ENCODE assay signal across 10 cellular contexts in genomic region chr10:3094565-3095168, GRCh38. TPM values are rescaled to one million over a fixed set of nuclear protein-coding genes. Genes with fewer than 3 reads are reported as not detected.
A peak's percentile ranks its signal among the peaks of the same experiment; 100 is the strongest.
DNase-seq lines count a peak whose midpoint lies in the region; ATAC-seq, FAIRE-seq and TF ChIP-seq lines count a peak whose summit lies in the region.
"Had no signal": no experiment of that assay in that cellular context is flagged by ENCODE, and none has a peak within 500 bp of the region (broad histone marks: within the 10 kb centered on the region; RNA-seq: fewer than 3 reads in every experiment).

No MANE protein-coding gene starts in this region.

- no peak overlapping the region for H3K4me3 ChIP-seq in suprapubic skin

- no peaks in the 10 kb centered on the region for H3K9me3 ChIP-seq in suprapubic skin
- H3K9me3 ChIP-seq: BE2C had no signal

- no peak for TF ChIP-seq EP300 in suprapubic skin (IDR thresholded peaks at IDR 0.05)

- TF ChIP-seq POLR2A in suprapubic skin (IDR thresholded peaks at IDR 0.05) = no peak
- TF ChIP-seq POLR2A in GM12892 (IDR thresholded peaks at IDR 0.05; ENCODE audit: low read depth, low read length) = no peak

- no peak for DNase-seq in activated T-cell treated with anti-CD3 and anti-CD28 coated beads, Interleukin-2, amount 50 U/mL, for 72 hours
- no peak for DNase-seq in activated T-cell treated with anti-CD3 and anti-CD28 coated beads, Interleukin-2, amount 50 U/mL, for 48 hours
- no peak for DNase-seq in activated naive CD8-positive, alpha-beta T cell treated with anti-CD3 and anti-CD28 coated beads, Interleukin-2, amount 10 ng/mL, durations not matched to agents 7 days and 5 days
- DNase-seq in iris pigment epithelial cell (ENCODE audit: low read depth) (peak; percentile 45), suprapubic skin (ENCODE audit: low spot score in 2 of 2) (no peak), GM12892 (ENCODE audit: insufficient read length) (no peak), activated gamma-delta T cell (lab: John Stamatoyannopoulos, UW) (no peak), GDM1 (lab: John Stamatoyannopoulos, UW) (no peak)
- DNase-seq: BE2C had no signal

- H3K4me1 ChIP-seq in suprapubic skin = peaks cover 40% of the 10 kb centered on the region
- H3K4me1 ChIP-seq: BE2C had no signal

- H3K9me3 Mint-ChIP-seq in activated T-cell treated with anti-CD3 and anti-CD28 coated beads, Interleukin-2, amount 50 U/mL, for 72 hours = no peaks in the 10 kb centered on the region
- no peaks in the 10 kb centered on the region for H3K9me3 Mint-ChIP-seq in activated naive CD8-positive, alpha-beta T cell treated with anti-CD3 and anti-CD28 coated beads, Interleukin-2, amount 10 ng/mL, durations not matched to agents 7 days and 5 days
- H3K9me3 Mint-ChIP-seq: neural crest cell had no signal

- peak overlapping the region; percentile 89 for H3K27ac ChIP-seq in suprapubic skin

- no peak for FAIRE-seq in GM12892 (lab: Jason Lieb, UNC)

- no peaks in the 10 kb centered on the region for H3K27me3 ChIP-seq in suprapubic skin
- H3K27me3 ChIP-seq: BE2C had no signal

- TF ChIP-seq CTCF in suprapubic skin (IDR thresholded peaks at IDR 0.05) = no peak

- ATAC-seq in activated T-cell treated with anti-CD3 and anti-CD28 coated beads, Interleukin-2, amount 50 U/mL, for 72 hours (replicated peaks in 1 of 2) = no peak
- no peak for ATAC-seq in activated naive CD8-positive, alpha-beta T cell treated with anti-CD3 and anti-CD28 coated beads, Interleukin-2, amount 10 ng/mL, durations not matched to agents 7 days and 5 days (ENCODE audit: low read depth)

- peaks cover 3% of the 10 kb centered on the region for H3K36me3 ChIP-seq in suprapubic skin
- H3K36me3 ChIP-seq: BE2C had no signal

- H3K4me1 Mint-ChIP-seq in activated T-cell treated with anti-CD3 and anti-CD28 coated beads, Interleukin-2, amount 50 U/mL, for 72 hours (ENCODE audit: low read depth) = peaks cover 66% of the 10 kb centered on the region
- H3K4me1 Mint-ChIP-seq in activated naive CD8-positive, alpha-beta T cell treated with anti-CD3 and anti-CD28 coated beads, Interleukin-2, amount 10 ng/mL, durations not matched to agents 7 days and 5 days = peaks cover 55% of the 10 kb centered on the region

- H3K4me3 Mint-ChIP-seq in activated T-cell treated with anti-CD3 and anti-CD28 coated beads, Interleukin-2, amount 50 U/mL, for 72 hours = peak overlapping the region; percentile 66
- peak overlapping the region; percentile 65 for H3K4me3 Mint-ChIP-seq in activated naive CD8-positive, alpha-beta T cell treated with anti-CD3 and anti-CD28 coated beads, Interleukin-2, amount 10 ng/mL, durations not matched to agents 7 days and 5 days
- H3K4me3 Mint-ChIP-seq: neural crest cell had no signal

- WGBS in suprapubic skin = 80% methylated on average over 6 of the region's 6 CpGs

- H3K36me3 Mint-ChIP-seq in activated T-cell treated with anti-CD3 and anti-CD28 coated beads, Interleukin-2, amount 50 U/mL, for 72 hours (ENCODE audit: insufficient read depth in 2 of 2) = peaks cover 8 to 21% of the 10 kb centered on the region in 2 donors
- peaks cover 36% of the 10 kb centered on the region for H3K36me3 Mint-ChIP-seq in activated naive CD8-positive, alpha-beta T cell treated with anti-CD3 and anti-CD28 coated beads, Interleukin-2, amount 10 ng/mL, durations not matched to agents 7 days and 5 days

- peak overlapping the region; percentile 94 for H3K27ac Mint-ChIP-seq in activated T-cell treated with anti-CD3 and anti-CD28 coated beads, Interleukin-2, amount 50 U/mL, for 72 hours
- peak overlapping the region; percentile 82 for H3K27ac Mint-ChIP-seq in activated naive CD8-positive, alpha-beta T cell treated with anti-CD3 and anti-CD28 coated beads, Interleukin-2, amount 10 ng/mL, durations not matched to agents 7 days and 5 days

- POLR2A ChIA-PET in activated naive CD8-positive, alpha-beta T cell treated with anti-CD3 and anti-CD28 coated beads, Interleukin-2, amount 10 ng/mL, durations not matched to agents 7 days and 5 days (lab: Charles Lee) = interaction anchor here (0.7 kb wide), 1 partner anchor 16 kb away, joined by 3 read pairs; no protein-coding TSS in a partner anchor

- H3K27me3 Mint-ChIP-seq in activated T-cell treated with anti-CD3 and anti-CD28 coated beads, Interleukin-2, amount 50 U/mL, for 72 hours (ENCODE audit: low read depth) = no peaks in the 10 kb centered on the region
- H3K27me3 Mint-ChIP-seq in activated naive CD8-positive, alpha-beta T cell treated with anti-CD3 and anti-CD28 coated beads, Interleukin-2, amount 10 ng/mL, durations not matched to agents 7 days and 5 days = no peaks in the 10 kb centered on the region

RNA-seq across cellular contexts. Expression of gene PFKP, which starts 27.3 kb away (rescaled TPM):
- total RNA-seq in activated T-cell treated with anti-CD3 and anti-CD28 coated beads, Interleukin-2, amount 50 U/mL, for 72 hours = 100 to 1,000 TPM in 1 of 2 donors, 10 to 100 TPM in 1; 85.2 to 105 TPM
- total RNA-seq in activated naive CD8-positive, alpha-beta T cell treated with anti-CD3 and anti-CD28 coated beads, Interleukin-2, amount 10 ng/mL, durations not matched to agents 7 days and 5 days = 100 to 1,000 TPM; 193 to 215 TPM
- total RNA-seq in suprapubic skin = 10 to 100 TPM; 36.7 to 58.9 (median 44.7) TPM
- 162 TPM for polyA plus RNA-seq in GM12892 (2012; ENCODE audit: missing spikeins)
